In the genomic region with DNA sequence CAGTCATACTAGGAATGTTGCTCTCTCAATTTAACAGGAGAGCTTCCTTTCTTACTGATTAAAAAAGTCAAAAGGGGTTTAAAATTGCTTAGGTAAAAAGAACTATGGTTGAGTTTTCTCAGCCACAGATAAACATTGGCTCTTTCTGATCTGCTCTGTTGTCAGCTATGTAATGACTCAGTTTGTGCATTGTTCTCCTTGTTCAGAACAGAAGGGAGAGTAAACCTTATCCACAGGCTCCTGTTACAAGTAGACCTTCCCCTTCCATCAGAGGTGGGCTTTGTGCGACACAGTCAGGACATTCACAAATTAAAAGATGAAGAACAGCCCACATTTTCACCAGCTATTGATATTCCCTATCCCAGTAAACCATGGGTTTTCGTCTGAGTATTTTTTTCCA, we compare ENCODE assay signal across 2 cellular contexts.
TF ChIP-seq lines count a peak whose summit lies in the region.

No MANE protein-coding gene starts in this region.

TF ChIP-seq in GM23338, 12 proteins besides CTCF, POLR2A, EP300 and RAD21 (continued from another document):
- TF ChIP-seq, protein P1, sequence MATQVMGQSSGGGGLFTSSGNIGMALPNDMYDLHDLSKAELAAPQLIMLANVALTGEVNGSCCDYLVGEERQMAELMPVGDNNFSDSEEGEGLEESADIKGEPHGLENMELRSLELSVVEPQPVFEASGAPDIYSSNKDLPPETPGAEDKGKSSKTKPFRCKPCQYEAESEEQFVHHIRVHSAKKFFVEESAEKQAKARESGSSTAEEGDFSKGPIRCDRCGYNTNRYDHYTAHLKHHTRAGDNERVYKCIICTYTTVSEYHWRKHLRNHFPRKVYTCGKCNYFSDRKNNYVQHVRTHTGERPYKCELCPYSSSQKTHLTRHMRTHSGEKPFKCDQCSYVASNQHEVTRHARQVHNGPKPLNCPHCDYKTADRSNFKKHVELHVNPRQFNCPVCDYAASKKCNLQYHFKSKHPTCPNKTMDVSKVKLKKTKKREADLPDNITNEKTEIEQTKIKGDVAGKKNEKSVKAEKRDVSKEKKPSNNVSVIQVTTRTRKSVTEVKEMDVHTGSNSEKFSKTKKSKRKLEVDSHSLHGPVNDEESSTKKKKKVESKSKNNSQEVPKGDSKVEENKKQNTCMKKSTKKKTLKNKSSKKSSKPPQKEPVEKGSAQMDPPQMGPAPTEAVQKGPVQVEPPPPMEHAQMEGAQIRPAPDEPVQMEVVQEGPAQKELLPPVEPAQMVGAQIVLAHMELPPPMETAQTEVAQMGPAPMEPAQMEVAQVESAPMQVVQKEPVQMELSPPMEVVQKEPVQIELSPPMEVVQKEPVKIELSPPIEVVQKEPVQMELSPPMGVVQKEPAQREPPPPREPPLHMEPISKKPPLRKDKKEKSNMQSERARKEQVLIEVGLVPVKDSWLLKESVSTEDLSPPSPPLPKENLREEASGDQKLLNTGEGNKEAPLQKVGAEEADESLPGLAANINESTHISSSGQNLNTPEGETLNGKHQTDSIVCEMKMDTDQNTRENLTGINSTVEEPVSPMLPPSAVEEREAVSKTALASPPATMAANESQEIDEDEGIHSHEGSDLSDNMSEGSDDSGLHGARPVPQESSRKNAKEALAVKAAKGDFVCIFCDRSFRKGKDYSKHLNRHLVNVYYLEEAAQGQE (IDR thresholded peaks at IDR 0.05; ENCODE audit: unreplicated experiment): no peak

TF ChIP-seq in WTC11, 78 proteins besides CTCF, POLR2A, EP300 and RAD21 (continued from another document):
- TF ChIP-seq FOXK1 (CRISPR knock-in tag; IDR thresholded peaks at IDR 0.05): no peak
- TF ChIP-seq, protein P2, sequence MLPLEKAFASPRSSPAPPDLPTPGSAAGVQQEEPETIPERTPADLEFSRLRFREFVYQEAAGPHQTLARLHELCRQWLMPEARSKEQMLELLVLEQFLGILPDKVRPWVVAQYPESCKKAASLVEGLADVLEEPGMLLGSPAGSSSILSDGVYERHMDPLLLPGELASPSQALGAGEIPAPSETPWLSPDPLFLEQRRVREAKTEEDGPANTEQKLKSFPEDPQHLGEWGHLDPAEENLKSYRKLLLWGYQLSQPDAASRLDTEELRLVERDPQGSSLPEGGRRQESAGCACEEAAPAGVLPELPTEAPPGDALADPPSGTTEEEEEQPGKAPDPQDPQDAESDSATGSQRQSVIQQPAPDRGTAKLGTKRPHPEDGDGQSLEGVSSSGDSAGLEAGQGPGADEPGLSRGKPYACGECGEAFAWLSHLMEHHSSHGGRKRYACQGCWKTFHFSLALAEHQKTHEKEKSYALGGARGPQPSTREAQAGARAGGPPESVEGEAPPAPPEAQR (CRISPR knock-in tag; IDR thresholded peaks at IDR 0.05): no peak
- TF ChIP-seq, protein P3, sequence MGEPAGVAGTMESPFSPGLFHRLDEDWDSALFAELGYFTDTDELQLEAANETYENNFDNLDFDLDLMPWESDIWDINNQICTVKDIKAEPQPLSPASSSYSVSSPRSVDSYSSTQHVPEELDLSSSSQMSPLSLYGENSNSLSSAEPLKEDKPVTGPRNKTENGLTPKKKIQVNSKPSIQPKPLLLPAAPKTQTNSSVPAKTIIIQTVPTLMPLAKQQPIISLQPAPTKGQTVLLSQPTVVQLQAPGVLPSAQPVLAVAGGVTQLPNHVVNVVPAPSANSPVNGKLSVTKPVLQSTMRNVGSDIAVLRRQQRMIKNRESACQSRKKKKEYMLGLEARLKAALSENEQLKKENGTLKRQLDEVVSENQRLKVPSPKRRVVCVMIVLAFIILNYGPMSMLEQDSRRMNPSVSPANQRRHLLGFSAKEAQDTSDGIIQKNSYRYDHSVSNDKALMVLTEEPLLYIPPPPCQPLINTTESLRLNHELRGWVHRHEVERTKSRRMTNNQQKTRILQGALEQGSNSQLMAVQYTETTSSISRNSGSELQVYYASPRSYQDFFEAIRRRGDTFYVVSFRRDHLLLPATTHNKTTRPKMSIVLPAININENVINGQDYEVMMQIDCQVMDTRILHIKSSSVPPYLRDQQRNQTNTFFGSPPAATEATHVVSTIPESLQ (CRISPR knock-in tag; IDR thresholded peaks at IDR 0.05): no peak
- TF ChIP-seq TEAD1 (CRISPR knock-in tag; IDR thresholded peaks at IDR 0.05): no peak
- no peak for TF ChIP-seq KAT7 (CRISPR knock-in tag; IDR thresholded peaks at IDR 0.05; ENCODE audit: borderline replicate concordance)
- TF ChIP-seq GTF2I (CRISPR knock-in tag; conservative IDR thresholded peaks at IDR 0.05): no peak
- no peak for TF ChIP-seq ZNF671 (CRISPR knock-in tag; IDR thresholded peaks at IDR 0.05)
- TF ChIP-seq, protein P4, sequence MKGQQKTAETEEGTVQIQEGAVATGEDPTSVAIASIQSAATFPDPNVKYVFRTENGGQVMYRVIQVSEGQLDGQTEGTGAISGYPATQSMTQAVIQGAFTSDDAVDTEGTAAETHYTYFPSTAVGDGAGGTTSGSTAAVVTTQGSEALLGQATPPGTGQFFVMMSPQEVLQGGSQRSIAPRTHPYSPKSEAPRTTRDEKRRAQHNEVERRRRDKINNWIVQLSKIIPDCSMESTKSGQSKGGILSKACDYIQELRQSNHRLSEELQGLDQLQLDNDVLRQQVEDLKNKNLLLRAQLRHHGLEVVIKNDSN (CRISPR knock-in tag; IDR thresholded peaks at IDR 0.05): no peak
- TF ChIP-seq, protein P5, sequence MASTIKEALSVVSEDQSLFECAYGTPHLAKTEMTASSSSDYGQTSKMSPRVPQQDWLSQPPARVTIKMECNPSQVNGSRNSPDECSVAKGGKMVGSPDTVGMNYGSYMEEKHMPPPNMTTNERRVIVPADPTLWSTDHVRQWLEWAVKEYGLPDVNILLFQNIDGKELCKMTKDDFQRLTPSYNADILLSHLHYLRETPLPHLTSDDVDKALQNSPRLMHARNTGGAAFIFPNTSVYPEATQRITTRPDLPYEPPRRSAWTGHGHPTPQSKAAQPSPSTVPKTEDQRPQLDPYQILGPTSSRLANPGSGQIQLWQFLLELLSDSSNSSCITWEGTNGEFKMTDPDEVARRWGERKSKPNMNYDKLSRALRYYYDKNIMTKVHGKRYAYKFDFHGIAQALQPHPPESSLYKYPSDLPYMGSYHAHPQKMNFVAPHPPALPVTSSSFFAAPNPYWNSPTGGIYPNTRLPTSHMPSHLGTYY (CRISPR knock-in tag; IDR thresholded peaks at IDR 0.05): no peak
- TF ChIP-seq, protein P6, sequence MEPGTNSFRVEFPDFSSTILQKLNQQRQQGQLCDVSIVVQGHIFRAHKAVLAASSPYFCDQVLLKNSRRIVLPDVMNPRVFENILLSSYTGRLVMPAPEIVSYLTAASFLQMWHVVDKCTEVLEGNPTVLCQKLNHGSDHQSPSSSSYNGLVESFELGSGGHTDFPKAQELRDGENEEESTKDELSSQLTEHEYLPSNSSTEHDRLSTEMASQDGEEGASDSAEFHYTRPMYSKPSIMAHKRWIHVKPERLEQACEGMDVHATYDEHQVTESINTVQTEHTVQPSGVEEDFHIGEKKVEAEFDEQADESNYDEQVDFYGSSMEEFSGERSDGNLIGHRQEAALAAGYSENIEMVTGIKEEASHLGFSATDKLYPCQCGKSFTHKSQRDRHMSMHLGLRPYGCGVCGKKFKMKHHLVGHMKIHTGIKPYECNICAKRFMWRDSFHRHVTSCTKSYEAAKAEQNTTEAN (CRISPR knock-in tag; IDR thresholded peaks at IDR 0.05): no peak
- no peak for TF ChIP-seq HMGA2 (CRISPR knock-in tag; IDR thresholded peaks at IDR 0.05)
- TF ChIP-seq, protein P7, sequence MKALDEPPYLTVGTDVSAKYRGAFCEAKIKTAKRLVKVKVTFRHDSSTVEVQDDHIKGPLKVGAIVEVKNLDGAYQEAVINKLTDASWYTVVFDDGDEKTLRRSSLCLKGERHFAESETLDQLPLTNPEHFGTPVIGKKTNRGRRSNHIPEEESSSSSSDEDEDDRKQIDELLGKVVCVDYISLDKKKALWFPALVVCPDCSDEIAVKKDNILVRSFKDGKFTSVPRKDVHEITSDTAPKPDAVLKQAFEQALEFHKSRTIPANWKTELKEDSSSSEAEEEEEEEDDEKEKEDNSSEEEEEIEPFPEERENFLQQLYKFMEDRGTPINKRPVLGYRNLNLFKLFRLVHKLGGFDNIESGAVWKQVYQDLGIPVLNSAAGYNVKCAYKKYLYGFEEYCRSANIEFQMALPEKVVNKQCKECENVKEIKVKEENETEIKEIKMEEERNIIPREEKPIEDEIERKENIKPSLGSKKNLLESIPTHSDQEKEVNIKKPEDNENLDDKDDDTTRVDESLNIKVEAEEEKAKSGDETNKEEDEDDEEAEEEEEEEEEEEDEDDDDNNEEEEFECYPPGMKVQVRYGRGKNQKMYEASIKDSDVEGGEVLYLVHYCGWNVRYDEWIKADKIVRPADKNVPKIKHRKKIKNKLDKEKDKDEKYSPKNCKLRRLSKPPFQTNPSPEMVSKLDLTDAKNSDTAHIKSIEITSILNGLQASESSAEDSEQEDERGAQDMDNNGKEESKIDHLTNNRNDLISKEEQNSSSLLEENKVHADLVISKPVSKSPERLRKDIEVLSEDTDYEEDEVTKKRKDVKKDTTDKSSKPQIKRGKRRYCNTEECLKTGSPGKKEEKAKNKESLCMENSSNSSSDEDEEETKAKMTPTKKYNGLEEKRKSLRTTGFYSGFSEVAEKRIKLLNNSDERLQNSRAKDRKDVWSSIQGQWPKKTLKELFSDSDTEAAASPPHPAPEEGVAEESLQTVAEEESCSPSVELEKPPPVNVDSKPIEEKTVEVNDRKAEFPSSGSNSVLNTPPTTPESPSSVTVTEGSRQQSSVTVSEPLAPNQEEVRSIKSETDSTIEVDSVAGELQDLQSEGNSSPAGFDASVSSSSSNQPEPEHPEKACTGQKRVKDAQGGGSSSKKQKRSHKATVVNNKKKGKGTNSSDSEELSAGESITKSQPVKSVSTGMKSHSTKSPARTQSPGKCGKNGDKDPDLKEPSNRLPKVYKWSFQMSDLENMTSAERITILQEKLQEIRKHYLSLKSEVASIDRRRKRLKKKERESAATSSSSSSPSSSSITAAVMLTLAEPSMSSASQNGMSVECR (CRISPR knock-in tag; IDR thresholded peaks at IDR 0.05; ENCODE audit: borderline replicate concordance): no peak
